Comparison of ENCODE assay signal across 23 cellular contexts in genomic region chr2:59034791-59035190, GRCh38.
DNase-seq lines count a peak whose midpoint lies in the region; ATAC-seq and TF ChIP-seq lines count a peak whose summit lies in the region.
"Had no signal": no experiment of that assay in that cellular context is flagged by ENCODE, and none has a peak within 500 bp of the region (broad histone marks: within the 10 kb centered on the region; RNA-seq: fewer than 3 reads in every experiment).

No MANE protein-coding gene starts in this region.

- peak in 2 of 4 donors; percentile 47 to 75 for TF ChIP-seq EP300 in sigmoid colon (IDR thresholded peaks at IDR 0.05)

- H3K27me3 ChIP-seq in endodermal cell (ENCODE audit: control insufficient read depth, insufficient read depth, low read length, poor library complexity, severe bottlenecking) (no peaks in the 10 kb centered on the region), sigmoid colon (no peaks in the 10 kb centered on the region)
- H3K27me3 ChIP-seq: stomach had no signal

- no peaks in the 10 kb centered on the region for H3K27me3 Mint-ChIP-seq in endodermal cell (ENCODE audit: insufficient read depth)
- H3K27me3 Mint-ChIP-seq: naive thymus-derived CD4-positive, alpha-beta T cell had no signal

- no peak overlapping the region for H3K27ac Mint-ChIP-seq in endodermal cell
- H3K27ac Mint-ChIP-seq: activated naive CD8-positive, alpha-beta T cell treated with anti-CD3 and anti-CD28 coated beads, Interleukin-2, amount 10 ng/mL, durations not matched to agents 7 days and 5 days; B cell; IgD-negative memory B cell; naive thymus-derived CD4-positive, alpha-beta T cell; T-helper 1 cell treated with Interleukin-12 subunit alpha and Interleukin-12 subunit beta and Interleukin-4 antibody, amounts not matched to agents 30 μg/mL and 1 μg/mL, for 36 hours had no signal

- no peak overlapping the region for H3K4me3 Mint-ChIP-seq in endodermal cell
- H3K4me3 Mint-ChIP-seq: activated naive CD8-positive, alpha-beta T cell treated with anti-CD3 and anti-CD28 coated beads, Interleukin-2, amount 10 ng/mL, durations not matched to agents 7 days and 5 days; B cell; IgD-negative memory B cell; naive thymus-derived CD4-positive, alpha-beta T cell; T-helper 1 cell treated with Interleukin-12 subunit alpha and Interleukin-12 subunit beta and Interleukin-4 antibody, amounts not matched to agents 30 μg/mL and 1 μg/mL, for 36 hours had no signal

- H3K36me3 ChIP-seq in endodermal cell (ENCODE audit: control insufficient read depth, insufficient read depth, low read length) (no peaks in the 10 kb centered on the region), sigmoid colon (no peaks in the 10 kb centered on the region)
- H3K36me3 ChIP-seq: stomach had no signal

- ATAC-seq in HG02852 (IDR thresholded peaks at IDR 0.05; ENCODE audit: unreplicated experiment) (no peak), GM18505 (IDR thresholded peaks at IDR 0.05; ENCODE audit: unreplicated experiment) (no peak)
- ATAC-seq: naive thymus-derived CD4-positive, alpha-beta T cell; Right ventricle myocardium inferior had no signal

- H3K9me3 ChIP-seq in endodermal cell (ENCODE audit: control insufficient read depth, low read length) (no peaks in the 10 kb centered on the region), sigmoid colon (peaks cover 0 to 3% (median 0%) of the 10 kb centered on the region in 4 donors)
- H3K9me3 ChIP-seq: stomach had no signal

- no peaks in the 10 kb centered on the region for H3K36me3 Mint-ChIP-seq in endodermal cell (ENCODE audit: low read depth)
- H3K36me3 Mint-ChIP-seq: activated naive CD8-positive, alpha-beta T cell treated with anti-CD3 and anti-CD28 coated beads, Interleukin-2, amount 10 ng/mL, durations not matched to agents 7 days and 5 days; IgD-negative memory B cell; naive thymus-derived CD4-positive, alpha-beta T cell had no signal

- TF ChIP-seq CTCF in endodermal cell (conservative IDR thresholded peaks at IDR 0.05) (no peak), sigmoid colon (IDR thresholded peaks at IDR 0.05) (no peak)

- no peak overlapping the region for H3K27ac ChIP-seq in endodermal cell (ENCODE audit: low read depth, low read length)
- H3K27ac ChIP-seq in sigmoid colon = peak overlapping the region in 3 of 4 donors; percentile 29 to 71 (median 50)
- H3K27ac ChIP-seq: 22Rv1, parathyroid adenoma, stomach had no signal

- intact Hi-C loops in sigmoid colon (cut with DNase I) = loop anchor here (5.0 kb wide), 1 partner anchor 1518 kb away; the partner anchor contains the start of gene BCL11A

- DNase-seq in DMS153 (lab: John Stamatoyannopoulos, UW) (peak; percentile 10), DMS153 treated with DMSO at 0.1 percent for 48 hours (lab: John Stamatoyannopoulos, UW; ENCODE audit: unreplicated experiment) (no peak), NCI-H146 treated with DMSO at 0.1 percent for 48 hours (lab: John Stamatoyannopoulos, UW; ENCODE audit: unreplicated experiment) (peak; percentile 51), endodermal cell (peak; percentile 61), sigmoid colon (peak; percentile 72)
- no peak for DNase-seq in stimulated activated CD4-positive, alpha-beta T cell treated with anti-CD3 and anti-CD28 coated beads, Interleukin-2, amount 100 ng/mL, for 24 hours
- DNase-seq: activated CD4-positive, CD25-positive, alpha-beta regulatory T cell; activated naive CD8-positive, alpha-beta T cell treated with anti-CD3 and anti-CD28 coated beads, Interleukin-2, amount 10 ng/mL, durations not matched to agents 7 days and 5 days; cortex of kidney; hypothalamus; MM.1S; naive thymus-derived CD4-positive, alpha-beta T cell; NCI-H1694; NCI-H510A; stomach had no signal

- H3K9me3 Mint-ChIP-seq in endodermal cell = no peaks in the 10 kb centered on the region
- H3K9me3 Mint-ChIP-seq: activated naive CD8-positive, alpha-beta T cell treated with anti-CD3 and anti-CD28 coated beads, Interleukin-2, amount 10 ng/mL, durations not matched to agents 7 days and 5 days; T-helper 1 cell treated with Interleukin-12 subunit alpha and Interleukin-12 subunit beta and Interleukin-4 antibody, amounts not matched to agents 30 μg/mL and 1 μg/mL, for 36 hours had no signal

- H3K4me3 ChIP-seq in endodermal cell (ENCODE audit: low read length) = no peak overlapping the region
- no peak overlapping the region for H3K4me3 ChIP-seq in sigmoid colon
- H3K4me3 ChIP-seq: stomach had no signal

- H3K9ac ChIP-seq in endodermal cell (ENCODE audit: extremely low read depth, low read length, poor library complexity, severe bottlenecking) = no peak overlapping the region
- H3K9ac ChIP-seq: parathyroid adenoma had no signal

- TF ChIP-seq POLR2A in sigmoid colon (IDR thresholded peaks at IDR 0.05) (no peak), GM18505 (IDR thresholded peaks at IDR 0.05; ENCODE audit: borderline replicate concordance, extremely low read depth, insufficient read depth, insufficient read length) (no peak)

- 64% methylated on average over 2 of the region's 2 CpGs; no CpG with 5 or more reads in 1 of the 2 experiments for WGBS in endodermal cell (ENCODE audit: insufficient coverage in 1 of 2, insufficient read length in 1 of 2), 2 experiments
- WGBS in sigmoid colon, 2 donors = 29 to 47% methylated on average over 2 of the region's 2 CpGs

- H3K4me1 ChIP-seq in endodermal cell (ENCODE audit: control insufficient read depth, insufficient read depth, low read length) (no peaks in the 10 kb centered on the region), sigmoid colon (peaks cover 2 to 23% (median 15%) of the 10 kb centered on the region in 4 donors)
- H3K4me1 ChIP-seq: parathyroid adenoma, stomach had no signal

- H3K4me1 Mint-ChIP-seq in endodermal cell = peaks cover 1% of the 10 kb centered on the region
- H3K4me1 Mint-ChIP-seq: activated naive CD8-positive, alpha-beta T cell treated with anti-CD3 and anti-CD28 coated beads, Interleukin-2, amount 10 ng/mL, durations not matched to agents 7 days and 5 days; B cell; IgD-negative memory B cell; naive thymus-derived CD4-positive, alpha-beta T cell had no signal

Comparison
In these comparisons a context has a peak if more than half of its experiments do, and no peak if none do; other contexts are left out.
1. DNase-seq: peak in DMS153 (single experiment), NCI-H146 treated with DMSO at 0.1 percent for 48 hours (single experiment), endodermal cell (single experiment) and sigmoid colon (single experiment); none in DMS153 treated with DMSO at 0.1 percent for 48 hours (single experiment) and stimulated activated CD4-positive, alpha-beta T cell treated with anti-CD3 and anti-CD28 coated beads, Interleukin-2, amount 100 ng/mL, for 24 hours (0 of 2).